ENCODE assay signal across 24 cellular contexts in genomic region chr3:3209714-3210113, GRCh38.
"Had no signal": no experiment of that assay in that cellular context is flagged by ENCODE, and none has a peak within 500 bp of the region (broad histone marks: within the 10 kb centered on the region; RNA-seq: fewer than 3 reads in every experiment).

No MANE protein-coding gene starts in this region.

- H3K9me3 Mint-ChIP-seq: naive thymus-derived CD4-positive, alpha-beta T cell; natural killer cell treated with Interleukin-12 subunit alpha and Interleukin-12 subunit beta and Interleukin-15 and Interleukin-18, amount 100 ng/mL, for 72 hours; stimulated activated naive B cell treated with anti-CD40 and anti-IgM and Interleukin-4, amounts not matched to agents 10 μg/mL and 1 μg/mL and 100 μg/mL, for 72 hours had no signal

- H3K27me3 ChIP-seq: left lung, ovary, right atrium auricular region, right lobe of liver, testis, thyroid gland, transverse colon, upper lobe of right lung had no signal

- H3K4me3 Mint-ChIP-seq: naive thymus-derived CD4-positive, alpha-beta T cell; natural killer cell treated with Interleukin-12 subunit alpha and Interleukin-12 subunit beta and Interleukin-15 and Interleukin-18, amount 100 ng/mL, for 72 hours; stimulated activated naive B cell treated with anti-CD40 and anti-IgM and Interleukin-4, amounts not matched to agents 10 μg/mL and 1 μg/mL and 100 μg/mL, for 72 hours had no signal

- H3K36me3 Mint-ChIP-seq: naive thymus-derived CD4-positive, alpha-beta T cell; natural killer cell treated with Interleukin-12 subunit alpha and Interleukin-12 subunit beta and Interleukin-15 and Interleukin-18, amount 100 ng/mL, for 72 hours; stimulated activated naive B cell treated with anti-CD40 and anti-IgM and Interleukin-4, amounts not matched to agents 10 μg/mL and 1 μg/mL and 100 μg/mL, for 72 hours had no signal

- H3K4me1 Mint-ChIP-seq: naive thymus-derived CD4-positive, alpha-beta T cell; stimulated activated naive B cell treated with anti-CD40 and anti-IgM and Interleukin-4, amounts not matched to agents 10 μg/mL and 1 μg/mL and 100 μg/mL, for 72 hours had no signal

- H3K4me1 ChIP-seq: left lung, lower lobe of right lung, right atrium auricular region, right lobe of liver, stomach, testis, thyroid gland, transverse colon, upper lobe of right lung had no signal

- H3K4me3 ChIP-seq: left lung, lower lobe of right lung, mucosa of descending colon, ovary, right atrium auricular region, right lobe of liver, smooth muscle cell, stomach, testis, thyroid gland, transverse colon, upper lobe of right lung had no signal

- H3K27ac ChIP-seq: left lung, lower lobe of right lung, ovary, right atrium auricular region, right lobe of liver, stomach, testis, thyroid gland, transverse colon, upper lobe of right lung had no signal

- H3K36me3 ChIP-seq: left lung, lower lobe of right lung, ovary, right atrium auricular region, right lobe of liver, stomach, thyroid gland, transverse colon, upper lobe of right lung had no signal

- FAIRE-seq: kidney, urothelium cell line had no signal

- H3K27me3 Mint-ChIP-seq: stimulated activated naive B cell treated with anti-CD40 and anti-IgM and Interleukin-4, amounts not matched to agents 10 μg/mL and 1 μg/mL and 100 μg/mL, for 72 hours had no signal

- H3K9me3 ChIP-seq: left lung, lower lobe of right lung, mucosa of descending colon, ovary, right atrium auricular region, right lobe of liver, stomach, testis, thyroid gland, transverse colon, upper lobe of right lung had no signal

- H3K27ac Mint-ChIP-seq: naive thymus-derived CD4-positive, alpha-beta T cell; natural killer cell treated with Interleukin-12 subunit alpha and Interleukin-12 subunit beta and Interleukin-15 and Interleukin-18, amount 100 ng/mL, for 72 hours; progenitor cell of endocrine pancreas; stimulated activated naive B cell treated with anti-CD40 and anti-IgM and Interleukin-4, amounts not matched to agents 10 μg/mL and 1 μg/mL and 100 μg/mL, for 72 hours had no signal

- H3K4me2 ChIP-seq: smooth muscle cell had no signal

- DNase-seq: hippocampal formation; kidney; left colon; left lung; lower lobe of right lung; midbrain; mucosa of descending colon; naive thymus-derived CD4-positive, alpha-beta T cell; ovary; right lobe of liver; stimulated activated CD4-positive, alpha-beta T cell treated with anti-CD3 and anti-CD28 coated beads, Interleukin-2, amount 100 ng/mL, for 24 hours; stimulated activated CD4-positive, alpha-beta T cell treated with anti-CD3 and anti-CD28 coated beads, Interleukin-4, amount 100 ng/mL, for 1 hour; stimulated activated naive B cell treated with anti-CD40 and anti-IgM and Interleukin-4, amounts not matched to agents 10 μg/mL and 1 μg/mL and 100 μg/mL, for 72 hours; stimulated activated naive CD8-positive, alpha-beta T cell treated with anti-CD3 and anti-CD28 coated beads, Interleukin-15, Interleukin-2, amounts not matched to agents 100 U/mL and 50 U/mL, for 24 hours; stomach; testis; thyroid gland; transverse colon; upper lobe of right lung had no signal
